In the genomic region with DNA sequence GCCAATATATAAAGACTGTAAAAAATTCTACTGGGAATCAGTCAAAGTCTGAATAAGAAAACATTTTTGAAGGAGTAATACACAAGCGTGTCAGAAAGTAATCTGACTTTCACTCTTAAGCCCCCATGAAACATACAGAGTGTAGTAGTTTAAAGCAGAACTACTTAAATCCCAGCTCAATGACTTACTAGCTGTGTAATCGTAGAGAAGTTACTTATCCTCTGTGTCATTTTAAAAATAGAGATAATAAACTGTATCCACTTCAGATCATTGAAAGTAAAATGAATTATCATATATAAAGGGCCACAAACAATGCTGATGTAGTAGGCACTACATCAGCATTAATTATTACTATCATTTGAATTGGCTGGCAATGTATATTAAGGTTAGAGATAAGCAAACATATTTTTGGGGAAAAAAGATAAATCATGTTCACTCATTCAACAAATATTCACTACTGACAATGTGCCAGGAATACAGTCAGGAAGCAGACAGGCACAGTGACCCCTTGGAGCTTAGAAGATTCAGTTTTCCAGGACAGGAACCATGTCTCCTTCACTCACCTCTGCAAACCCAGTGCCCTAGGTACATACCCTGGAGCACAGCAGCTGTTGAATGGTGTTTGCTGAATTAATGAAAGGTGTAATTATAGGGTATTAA, we compare ENCODE assay signal across 17 cellular contexts. TPM values are rescaled to one million over a fixed set of nuclear protein-coding genes. Genes with fewer than 3 reads are reported as not detected.
DNase-seq lines count a peak whose midpoint lies in the region; ATAC-seq, FAIRE-seq and TF ChIP-seq lines count a peak whose summit lies in the region.
"Had no signal": no experiment of that assay in that cellular context is flagged by ENCODE, and none has a peak within 500 bp of the region (broad histone marks: within the 10 kb centered on the region; RNA-seq: fewer than 3 reads in every experiment).

No MANE protein-coding gene starts in this region.

- DNase-seq in H54 (ENCODE audit: insufficient read length, low spot score) (no peak), RCC 7860 (ENCODE audit: low spot score) (peak; percentile 52), dorsolateral prefrontal cortex (no peak), MM.1S (no peak), NCI-H774 (lab: John Stamatoyannopoulos, UW) (no peak)
- DNase-seq in naive thymus-derived CD4-positive, alpha-beta T cell, result no peak
- no peak for DNase-seq in activated T-helper 1 cell treated with anti-CD3 and anti-CD28 coated beads, Interleukin-12 subunit alpha, Interleukin-12 subunit beta, Interleukin-2, Interleukin-4 antibody, amounts not matched to agents 30 ng/mL and 10 ng/mL and 1 ng/mL, durations not matched to agents 14 hours and 24 hours and 36 hours (ENCODE audit: low spot score)
- DNase-seq: activated T-cell treated with anti-CD3 and anti-CD28 coated beads, Interleukin-2, amount 50 U/mL, for 24 hours; CD4-positive, alpha-beta memory T cell; GF-D8; KBM-7; kidney; NCI-H2081 treated with DMSO at 0.1 percent for 48 hours; NK-92 treated with Interleukin-12 subunit alpha and Interleukin-12 subunit beta, amount 100 ng/mL, for 24 hours had no signal

- H3K9me3 Mint-ChIP-seq in naive thymus-derived CD4-positive, alpha-beta T cell, result no peaks in the 10 kb centered on the region
- no peaks in the 10 kb centered on the region for H3K9me3 Mint-ChIP-seq in activated T-helper 1 cell treated with anti-CD3 and anti-CD28 coated beads, Interleukin-12 subunit alpha, Interleukin-12 subunit beta, Interleukin-2, Interleukin-4 antibody, amounts not matched to agents 30 ng/mL and 10 ng/mL and 1 ng/mL, durations not matched to agents 14 hours and 24 hours and 36 hours
- H3K9me3 Mint-ChIP-seq: activated T-cell treated with anti-CD3 and anti-CD28 coated beads, Interleukin-2, amount 50 U/mL, for 24 hours; CD4-positive, alpha-beta memory T cell had no signal

- H3K9me3 ChIP-seq in naive thymus-derived CD4-positive, alpha-beta T cell (ENCODE audit: control insufficient read depth in 2 of 3, low read length in 3 of 3), result no peaks in the 10 kb centered on the region
- H3K9me3 ChIP-seq in MM.1S (replicated peaks; ENCODE audit: insufficient read depth, low read length), result no peaks in the 10 kb centered on the region
- H3K9me3 ChIP-seq: esophagus muscularis mucosa had no signal

- H3K4me1 ChIP-seq in naive thymus-derived CD4-positive, alpha-beta T cell (ENCODE audit: control insufficient read depth in 2 of 2, insufficient read depth in 2 of 2, low read length in 2 of 2), result peaks cover 21 to 34% of the 10 kb centered on the region in 2 donors
- 0 out of 2 replicates have a peak, but pooled peaks cover 5% of the 10 kb centered on the region for H3K4me1 ChIP-seq in MM.1S (ENCODE audit: low read length)

- H3K27ac ChIP-seq in dorsolateral prefrontal cortex (peak overlapping the region in 31 of 59 donors; percentile 12 to 88 (median 51)), MM.1S (ENCODE audit: low read length) (no peak overlapping the region)
- H3K27ac ChIP-seq in naive thymus-derived CD4-positive, alpha-beta T cell (ENCODE audit: low read depth, low read length), result no peak overlapping the region

- H3K36me3 ChIP-seq in naive thymus-derived CD4-positive, alpha-beta T cell (ENCODE audit: control insufficient read depth in 2 of 3, insufficient read depth in 3 of 3, low read length in 3 of 3), result no peaks in the 10 kb centered on the region
- H3K36me3 ChIP-seq in MM.1S (replicated peaks; ENCODE audit: insufficient read depth, low read length), result no peaks in the 10 kb centered on the region
- H3K36me3 ChIP-seq: esophagus muscularis mucosa had no signal

- TF ChIP-seq CTCF in dorsolateral prefrontal cortex (IDR thresholded peaks at IDR 0.05 in 54 of 56, conservative IDR thresholded peaks at IDR 0.05 in 2 of 56; ENCODE audit: low read depth in 1 of 56, partially characterized antibody in 56 of 56) (no peak), MM.1S (IDR thresholded peaks at IDR 0.05; ENCODE audit: low read length) (no peak)

- H3K9ac ChIP-seq in MM.1S (ENCODE audit: low read length), result no peak overlapping the region

- H3K27me3 ChIP-seq in dorsolateral prefrontal cortex (no peaks in the 10 kb centered on the region), MM.1S (replicated peaks; ENCODE audit: insufficient read depth, low read length) (no peaks in the 10 kb centered on the region)
- H3K27me3 ChIP-seq in naive thymus-derived CD4-positive, alpha-beta T cell (ENCODE audit: control insufficient read depth in 2 of 2, insufficient read depth in 2 of 2, low read length in 2 of 2), result no peaks in the 10 kb centered on the region
- H3K27me3 ChIP-seq: esophagus muscularis mucosa had no signal

- H3K4me3 Mint-ChIP-seq in naive thymus-derived CD4-positive, alpha-beta T cell, result peak overlapping the region in 6 of 10 donors; percentile 12 to 55 (median 32)
- H3K4me3 Mint-ChIP-seq in activated T-helper 1 cell treated with anti-CD3 and anti-CD28 coated beads, Interleukin-12 subunit alpha, Interleukin-12 subunit beta, Interleukin-2, Interleukin-4 antibody, amounts not matched to agents 30 ng/mL and 10 ng/mL and 1 ng/mL, durations not matched to agents 14 hours and 24 hours and 36 hours, result no peak overlapping the region
- H3K4me3 Mint-ChIP-seq: activated T-cell treated with anti-CD3 and anti-CD28 coated beads, Interleukin-2, amount 50 U/mL, for 24 hours had no signal

- H3K9me2 ChIP-seq in MM.1S (replicated peaks; ENCODE audit: insufficient read depth, low read length), result no peaks in the 10 kb centered on the region

- H3K4me1 Mint-ChIP-seq in naive thymus-derived CD4-positive, alpha-beta T cell, result peaks cover 28 to 94% (median 88%) of the 10 kb centered on the region in 7 donors
- H3K4me1 Mint-ChIP-seq in activated T-helper 1 cell treated with anti-CD3 and anti-CD28 coated beads, Interleukin-12 subunit alpha, Interleukin-12 subunit beta, Interleukin-2, Interleukin-4 antibody, amounts not matched to agents 30 ng/mL and 10 ng/mL and 1 ng/mL, durations not matched to agents 14 hours and 24 hours and 36 hours (ENCODE audit: low read depth), result peaks cover 51% of the 10 kb centered on the region

- FAIRE-seq in H54 (lab: Jason Lieb, UNC), result peak; percentile 55
- peak; percentile 69 for FAIRE-seq in RCC 7860 (lab: Jason Lieb, UNC)
- FAIRE-seq: kidney had no signal

- H3K36me3 Mint-ChIP-seq in naive thymus-derived CD4-positive, alpha-beta T cell, result peaks cover 0 to 4% (median 0%) of the 10 kb centered on the region in 5 donors
- peaks cover 6% of the 10 kb centered on the region for H3K36me3 Mint-ChIP-seq in activated T-helper 1 cell treated with anti-CD3 and anti-CD28 coated beads, Interleukin-12 subunit alpha, Interleukin-12 subunit beta, Interleukin-2, Interleukin-4 antibody, amounts not matched to agents 30 ng/mL and 10 ng/mL and 1 ng/mL, durations not matched to agents 14 hours and 24 hours and 36 hours (ENCODE audit: low read depth)
- H3K36me3 Mint-ChIP-seq: CD4-positive, alpha-beta memory T cell had no signal

- H3K27me3 Mint-ChIP-seq in naive thymus-derived CD4-positive, alpha-beta T cell, result no peaks in the 10 kb centered on the region
- H3K27me3 Mint-ChIP-seq in activated T-helper 1 cell treated with anti-CD3 and anti-CD28 coated beads, Interleukin-12 subunit alpha, Interleukin-12 subunit beta, Interleukin-2, Interleukin-4 antibody, amounts not matched to agents 30 ng/mL and 10 ng/mL and 1 ng/mL, durations not matched to agents 14 hours and 24 hours and 36 hours (ENCODE audit: insufficient read depth), result no peaks in the 10 kb centered on the region
- H3K27me3 Mint-ChIP-seq: activated T-cell treated with anti-CD3 and anti-CD28 coated beads, Interleukin-2, amount 50 U/mL, for 24 hours; CD4-positive, alpha-beta memory T cell had no signal

- H3K79me2 ChIP-seq in MM.1S (ENCODE audit: low read length), result peaks cover 98% of the 10 kb centered on the region

- no peak for ATAC-seq in naive thymus-derived CD4-positive, alpha-beta T cell
- ATAC-seq in GM18870 (IDR thresholded peaks at IDR 0.05; ENCODE audit: unreplicated experiment), result no peak
- ATAC-seq: sciatic nerve had no signal

- no peak overlapping the region for H3K4me2 ChIP-seq in MM.1S (ENCODE audit: low read depth, low read length)

- no peak overlapping the region for H2AFZ ChIP-seq in MM.1S (ENCODE audit: low read length)

- intact Hi-C loops in dorsolateral prefrontal cortex (cut with DNase I), result no loop called here
- intact Hi-C loops in naive thymus-derived CD4-positive, alpha-beta T cell (cut with micrococcal nuclease), result loop anchor here in 1 of 2 donors (1.0 to 2.0 kb wide), 2 partner anchors 11 to 15 kb away; no protein-coding TSS in a partner anchor
- intact Hi-C loops in activated T-helper 1 cell treated with anti-CD3 and anti-CD28 coated beads, Interleukin-12 subunit alpha, Interleukin-12 subunit beta, Interleukin-2, Interleukin-4 antibody, amounts not matched to agents 30 ng/mL and 10 ng/mL and 1 ng/mL, durations not matched to agents 14 hours and 24 hours and 36 hours (cut with micrococcal nuclease), result no loop called here

- peak overlapping the region in 1 of 9 donors; percentile 3 for H3K27ac Mint-ChIP-seq in naive thymus-derived CD4-positive, alpha-beta T cell
- no peak overlapping the region for H3K27ac Mint-ChIP-seq in activated T-helper 1 cell treated with anti-CD3 and anti-CD28 coated beads, Interleukin-12 subunit alpha, Interleukin-12 subunit beta, Interleukin-2, Interleukin-4 antibody, amounts not matched to agents 30 ng/mL and 10 ng/mL and 1 ng/mL, durations not matched to agents 14 hours and 24 hours and 36 hours
- H3K27ac Mint-ChIP-seq: activated T-cell treated with anti-CD3 and anti-CD28 coated beads, Interleukin-2, amount 50 U/mL, for 24 hours had no signal

- CTCF ChIA-PET in naive thymus-derived CD4-positive, alpha-beta T cell (lab: Charles Lee), result no interaction called here

- POLR2A ChIA-PET in naive thymus-derived CD4-positive, alpha-beta T cell (lab: Charles Lee), result interaction anchor here (1.0 kb wide), 1 partner anchor 81 kb away, joined by 3 read pairs; no protein-coding TSS in a partner anchor

- H4K20me1 ChIP-seq in MM.1S (ENCODE audit: insufficient read depth, low read length), result no peaks in the 10 kb centered on the region

- peak overlapping the region in 1 of 59 donors; percentile 43 for H3K4me3 ChIP-seq in dorsolateral prefrontal cortex
- H3K4me3 ChIP-seq in naive thymus-derived CD4-positive, alpha-beta T cell (ENCODE audit: low read length), result no peak overlapping the region
- no peak overlapping the region for H3K4me3 ChIP-seq in MM.1S (ENCODE audit: low read length)
- H3K4me3 ChIP-seq: esophagus muscularis mucosa had no signal

- H3F3A ChIP-seq in MM.1S (ENCODE audit: insufficient read depth, low read length), result no peaks in the 10 kb centered on the region

- no peak for TF ChIP-seq POLR2A in H54 (IDR thresholded peaks at IDR 0.05; ENCODE audit: low read depth, low read length)

RNA-seq across cellular contexts. Expression of a gene that starts 14.4 kb away (rescaled TPM):
- 100 to 1,000 TPM in 42 of 120 experiments, 10 to 100 TPM in 78; 61.3 to 151 (median 92.9) TPM for total RNA-seq in dorsolateral prefrontal cortex
- 10 to 100 TPM; 55.9 to 74.6 (median 69.7) TPM for total RNA-seq in naive thymus-derived CD4-positive, alpha-beta T cell
- polyA plus RNA-seq in naive thymus-derived CD4-positive, alpha-beta T cell, result 10 to 100 TPM; 24.7 to 48.2 TPM
- 69.6 and 74.6 TPM in 2 replicates for total RNA-seq in activated T-helper 1 cell treated with anti-CD3 and anti-CD28 coated beads, Interleukin-12 subunit alpha, Interleukin-12 subunit beta, Interleukin-2, Interleukin-4 antibody, amounts not matched to agents 30 ng/mL and 10 ng/mL and 1 ng/mL, durations not matched to agents 14 hours and 24 hours and 36 hours

RNA-seq across cellular contexts. Expression of a gene that starts 54.9 kb away (rescaled TPM):
- 10 to 100 TPM in 101 of 120 experiments, 1 to 10 TPM in 19; 2.9 to 23.0 (median 14.4) TPM for total RNA-seq in dorsolateral prefrontal cortex
- 100 to 1,000 TPM in 3 of 5 experiments, 10 to 100 TPM in 2; 39.5 to 137 (median 107) TPM for total RNA-seq in naive thymus-derived CD4-positive, alpha-beta T cell
- polyA plus RNA-seq in naive thymus-derived CD4-positive, alpha-beta T cell, result 100 to 1,000 TPM; 183 to 216 TPM
- total RNA-seq in activated T-helper 1 cell treated with anti-CD3 and anti-CD28 coated beads, Interleukin-12 subunit alpha, Interleukin-12 subunit beta, Interleukin-2, Interleukin-4 antibody, amounts not matched to agents 30 ng/mL and 10 ng/mL and 1 ng/mL, durations not matched to agents 14 hours and 24 hours and 36 hours, result 129 and 135 TPM in 2 replicates

Comparison
In these comparisons a context has a peak if more than half of its experiments do, and no peak if none do; other contexts are left out.
1. H3K27ac ChIP-seq: peak in dorsolateral prefrontal cortex (31 of 59); none in naive thymus-derived CD4-positive, alpha-beta T cell (single experiment) and MM.1S (single experiment).